8 cellular contexts compared by ENCODE assay signal in genomic region chr9:90755509-90756371, GRCh38. TPM values are rescaled to one million over a fixed set of nuclear protein-coding genes. Genes with fewer than 3 reads are reported as not detected.
A peak's percentile ranks its signal among the peaks of the same experiment; 100 is the strongest.
DNase-seq lines count a peak whose midpoint lies in the region; ATAC-seq and TF ChIP-seq lines count a peak whose summit lies in the region.
"Not testable (repeated sequence)": the region's sequence is repeated elsewhere in the genome, so short reads cannot be mapped to it uniquely, and the experiment has no call there.

No MANE protein-coding gene starts in this region.

- not testable (repeated sequence) for H3K27me3 Mint-ChIP-seq in activated naive CD8-positive, alpha-beta T cell treated with anti-CD3 and anti-CD28 coated beads, Interleukin-2, amount 50 U/mL, for 24 hours

- not testable (repeated sequence) for ATAC-seq in activated naive CD8-positive, alpha-beta T cell treated with anti-CD3 and anti-CD28 coated beads, Interleukin-2, amount 50 U/mL, for 24 hours

- H3K9me3 Mint-ChIP-seq in activated naive CD8-positive, alpha-beta T cell treated with anti-CD3 and anti-CD28 coated beads, Interleukin-2, amount 50 U/mL, for 24 hours: not testable (repeated sequence)

- not testable (repeated sequence) for H3K36me3 Mint-ChIP-seq in activated naive CD8-positive, alpha-beta T cell treated with anti-CD3 and anti-CD28 coated beads, Interleukin-2, amount 50 U/mL, for 24 hours (ENCODE audit: low read depth)

- not testable (repeated sequence) for H3K4me2 ChIP-seq in KMS-11

- not testable (repeated sequence) for H3K27ac Mint-ChIP-seq in activated naive CD8-positive, alpha-beta T cell treated with anti-CD3 and anti-CD28 coated beads, Interleukin-2, amount 50 U/mL, for 24 hours

- not testable (repeated sequence) for H4K20me1 ChIP-seq in KMS-11 (ENCODE audit: insufficient read depth)

- not testable (repeated sequence) for H3K4me3 Mint-ChIP-seq in activated naive CD8-positive, alpha-beta T cell treated with anti-CD3 and anti-CD28 coated beads, Interleukin-2, amount 50 U/mL, for 24 hours

- not testable (repeated sequence) for H3K4me1 ChIP-seq in KMS-11 (ENCODE audit: low read depth, poor library complexity, severe bottlenecking)

- DNase-seq in Caki2 (ENCODE audit: low read depth): peak; percentile 56
- peak; percentile 80 for DNase-seq in NCI-H748 treated with DMSO at 0.1 percent for 48 hours (lab: John Stamatoyannopoulos, UW)
- peak; percentile 10 for DNase-seq in activated CD4-positive, CD25-positive, alpha-beta regulatory T cell treated with anti-CD3 and anti-CD28 coated beads, Interleukin-2, amount 50 U/mL, for 16 hours (ENCODE audit: low read depth, low spot score)
- peak; percentile 73 for DNase-seq in activated naive CD8-positive, alpha-beta T cell treated with anti-CD3 and anti-CD28 coated beads, Interleukin-2, amount 50 U/mL, for 24 hours
- DNase-seq in head of caudate nucleus: peak in 39 of 42 donors; percentile 13 to 76 (median 53)
- peak; percentile 1 for DNase-seq in occipital lobe (lab: John Stamatoyannopoulos, UW)
- DNase-seq in stimulated activated CD8-positive, alpha-beta memory T cell treated with anti-CD3 and anti-CD28 coated beads, Interleukin-4, amount 100 ng/mL, for 48 hours: peak; percentile 75

- H3K27ac ChIP-seq in KMS-11: not testable (repeated sequence)

- H3K79me2 ChIP-seq in KMS-11 (ENCODE audit: insufficient read depth, low read depth): not testable (repeated sequence)

- not testable (repeated sequence) for H2AFZ ChIP-seq in KMS-11 (ENCODE audit: low read depth)

- not testable (repeated sequence) for H3K4me1 Mint-ChIP-seq in activated naive CD8-positive, alpha-beta T cell treated with anti-CD3 and anti-CD28 coated beads, Interleukin-2, amount 50 U/mL, for 24 hours

- intact Hi-C loops in head of caudate nucleus (cut with DNase I): loop anchor here (10.0 kb wide), 1 partner anchor 531 kb away; no protein-coding TSS in a partner anchor

- in situ Hi-C loops in Caki2 (cut with HindIII; ENCODE audit: low pct_unique_long_range_greater_than_20kb, low sequenced_read_pairs): not testable (repeated sequence)

- not testable (repeated sequence) for H3K9ac ChIP-seq in KMS-11

- H3K36me3 ChIP-seq in KMS-11 (ENCODE audit: insufficient read depth): not testable (repeated sequence)

- not testable (repeated sequence) for H3K27me3 ChIP-seq in KMS-11 (ENCODE audit: insufficient read depth, low read depth)

- TF ChIP-seq CTCF in KMS-11 (conservative IDR thresholded peaks at IDR 0.05; ENCODE audit: low read depth, low read length): peak; percentile 66

- H3K4me3 ChIP-seq in KMS-11 (IDR thresholded peaks at IDR 0.05; ENCODE audit: insufficient read depth, low read depth, low read length): not testable (repeated sequence)

RNA-seq across cellular contexts. Expression of gene SYK, which starts 45.9 kb away (rescaled TPM):
- total RNA-seq in Caki2 (2014; rRNA removed; shearing (Covaris generic); ENCODE audit: low replicate concordance): 4.4 and 11.8 TPM in 2 replicates
- 1.9 TPM for total RNA-seq in occipital lobe

Comparison
In these comparisons a context has a peak if more than half of its experiments do, and no peak if none do; other contexts are left out.
1. DNase-seq: peak in every context shown above with its lines; median percentile 80 in NCI-H748 treated with DMSO at 0.1 percent for 48 hours; 75 in stimulated activated CD8-positive, alpha-beta memory T cell treated with anti-CD3 and anti-CD28 coated beads, Interleukin-4, amount 100 ng/mL, for 48 hours; 73 in activated naive CD8-positive, alpha-beta T cell treated with anti-CD3 and anti-CD28 coated beads, Interleukin-2, amount 50 U/mL, for 24 hours; 56 in Caki2; 53 in head of caudate nucleus; 10 in activated CD4-positive, CD25-positive, alpha-beta regulatory T cell treated with anti-CD3 and anti-CD28 coated beads, Interleukin-2, amount 50 U/mL, for 16 hours; 1 in occipital lobe.